In genomic region chr18:36127866-36128845, GRCh38 we compare ENCODE assay signal across 1 cellular context.
TF ChIP-seq lines count a peak whose summit lies in the region.

No MANE protein-coding gene starts in this region.

TF ChIP-seq in SK-N-SH treated with all-trans-retinoic acid at 6 μM for 48 hours, 23 proteins besides CTCF, POLR2A, EP300 and RAD21 (continued from another document):
- TF ChIP-seq PATZ1 (CRISPR knock-in tag; IDR thresholded peaks at IDR 0.05; ENCODE audit: borderline replicate concordance), result no peak
- TF ChIP-seq ZNF70 (CRISPR knock-in tag; IDR thresholded peaks at IDR 0.05), result no peak
- no peak for TF ChIP-seq RARB (CRISPR knock-in tag; IDR thresholded peaks at IDR 0.05)
- no peak for TF ChIP-seq GLIS3 (CRISPR knock-in tag; IDR thresholded peaks at IDR 0.05)
- TF ChIP-seq POU6F1 (CRISPR knock-in tag; IDR thresholded peaks at IDR 0.05; ENCODE audit: borderline replicate concordance, low read depth), result no peak
- TF ChIP-seq CSRNP3 (CRISPR knock-in tag; IDR thresholded peaks at IDR 0.05), result no peak
- no peak for TF ChIP-seq TOX (CRISPR knock-in tag; IDR thresholded peaks at IDR 0.05; ENCODE audit: borderline replicate concordance)
- TF ChIP-seq TCF4 (CRISPR knock-in tag; IDR thresholded peaks at IDR 0.05; ENCODE audit: borderline replicate concordance), result no peak
- no peak for TF ChIP-seq BACH2 (CRISPR knock-in tag; IDR thresholded peaks at IDR 0.05; ENCODE audit: borderline replicate concordance)
- TF ChIP-seq ZFP30 (CRISPR knock-in tag; IDR thresholded peaks at IDR 0.05), result no peak
- no peak for TF ChIP-seq OSR1 (CRISPR knock-in tag; IDR thresholded peaks at IDR 0.05)
- TF ChIP-seq TSHZ2 (CRISPR knock-in tag; IDR thresholded peaks at IDR 0.05), result no peak
- TF ChIP-seq SNAI2 (CRISPR knock-in tag; IDR thresholded peaks at IDR 0.05), result no peak
